ENCODE assay signal across 1 cellular context in the genomic region with DNA sequence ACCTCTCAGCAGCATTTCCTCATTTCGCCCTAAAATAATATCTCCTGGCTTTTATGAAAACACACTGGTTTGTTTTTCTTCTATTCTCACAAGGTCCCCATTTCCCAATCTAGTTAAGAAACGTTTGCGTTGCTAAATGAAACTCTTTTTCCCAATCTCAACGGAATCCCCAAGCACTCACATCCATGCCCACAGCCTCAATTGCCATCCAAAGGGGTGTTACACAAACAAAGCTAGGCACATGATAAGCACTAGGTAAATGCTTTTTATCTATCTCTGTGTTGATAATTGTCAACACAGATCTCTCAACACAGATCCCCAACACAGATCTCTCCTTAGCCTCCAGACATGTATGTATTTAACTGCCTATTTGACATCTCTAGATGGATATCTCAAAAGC.
TF ChIP-seq lines count a peak whose summit lies in the region.

No MANE protein-coding gene starts in this region.

TF ChIP-seq in SK-N-SH treated with all-trans-retinoic acid at 6 μM for 48 hours, 23 proteins besides CTCF, POLR2A, EP300 and RAD21 (continued from another document):
- TF ChIP-seq, protein P1, sequence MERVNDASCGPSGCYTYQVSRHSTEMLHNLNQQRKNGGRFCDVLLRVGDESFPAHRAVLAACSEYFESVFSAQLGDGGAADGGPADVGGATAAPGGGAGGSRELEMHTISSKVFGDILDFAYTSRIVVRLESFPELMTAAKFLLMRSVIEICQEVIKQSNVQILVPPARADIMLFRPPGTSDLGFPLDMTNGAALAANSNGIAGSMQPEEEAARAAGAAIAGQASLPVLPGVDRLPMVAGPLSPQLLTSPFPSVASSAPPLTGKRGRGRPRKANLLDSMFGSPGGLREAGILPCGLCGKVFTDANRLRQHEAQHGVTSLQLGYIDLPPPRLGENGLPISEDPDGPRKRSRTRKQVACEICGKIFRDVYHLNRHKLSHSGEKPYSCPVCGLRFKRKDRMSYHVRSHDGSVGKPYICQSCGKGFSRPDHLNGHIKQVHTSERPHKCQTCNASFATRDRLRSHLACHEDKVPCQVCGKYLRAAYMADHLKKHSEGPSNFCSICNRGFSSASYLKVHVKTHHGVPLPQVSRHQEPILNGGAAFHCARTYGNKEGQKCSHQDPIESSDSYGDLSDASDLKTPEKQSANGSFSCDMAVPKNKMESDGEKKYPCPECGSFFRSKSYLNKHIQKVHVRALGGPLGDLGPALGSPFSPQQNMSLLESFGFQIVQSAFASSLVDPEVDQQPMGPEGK (CRISPR knock-in tag; IDR thresholded peaks at IDR 0.05; ENCODE audit: borderline replicate concordance) = no peak
- TF ChIP-seq ARNTL (CRISPR knock-in tag; IDR thresholded peaks at IDR 0.05; ENCODE audit: borderline replicate concordance, low read depth) (no peak), ZFP30 (CRISPR knock-in tag; IDR thresholded peaks at IDR 0.05) (no peak)
